In the genomic region with DNA sequence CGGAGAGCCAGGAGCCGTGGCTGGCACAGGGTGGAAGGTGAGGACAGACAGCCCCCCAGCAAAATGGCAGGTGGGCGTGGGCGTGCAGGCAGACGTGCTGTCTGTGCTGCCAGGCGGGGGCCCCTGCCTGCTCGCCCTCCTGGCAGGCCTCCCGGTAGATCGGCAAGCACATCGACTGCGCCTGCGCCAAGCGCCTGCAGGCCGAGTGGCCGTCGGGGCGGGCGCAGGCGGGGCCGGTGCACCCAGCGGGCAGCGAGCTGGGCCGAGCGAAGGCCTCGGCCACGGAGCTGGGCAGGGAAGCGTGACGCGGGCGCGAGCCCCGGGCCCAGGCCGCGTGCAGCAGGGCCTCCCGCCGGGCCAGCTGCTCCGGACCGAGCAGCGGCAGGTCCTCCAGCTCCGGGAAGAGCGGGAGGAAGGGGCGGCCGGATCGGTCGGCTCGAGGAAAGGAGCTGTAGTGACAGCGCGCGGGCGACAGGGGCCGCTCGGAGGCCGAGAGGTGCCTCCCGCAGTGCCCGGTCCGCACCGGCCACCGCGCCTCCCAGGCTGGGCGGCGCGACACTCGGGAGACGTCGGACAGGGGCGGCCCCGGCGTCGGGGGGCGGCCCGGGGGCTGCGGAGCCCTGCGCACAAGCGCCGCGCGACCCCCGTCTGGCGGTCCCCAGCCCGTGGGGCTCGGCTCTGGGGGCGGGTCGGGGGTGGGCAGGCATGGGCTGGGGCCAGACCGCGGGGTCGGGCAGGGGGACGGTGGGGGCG, we compare ENCODE assay signal across 8 cellular contexts. TPM values are rescaled to one million over a fixed set of nuclear protein-coding genes. Genes with fewer than 3 reads are reported as not detected.
DNase-seq lines count a peak whose midpoint lies in the region; ATAC-seq, FAIRE-seq and TF ChIP-seq lines count a peak whose summit lies in the region.

No MANE protein-coding gene starts in this region.

- H3K27ac ChIP-seq in HEK293 (ENCODE audit: extremely low read depth, low read depth, low read length) (peak overlapping the region; percentile 46; the same call in 1 of the 2 replicates), RWPE1 (peak overlapping the region; percentile 60), endothelial cell of umbilical vein (ENCODE audit: insufficient read depth, low read depth, low read length) (no peak overlapping the region), tibial artery (no peak overlapping the region)

- H3K36me3 ChIP-seq in HEK293 (ENCODE audit: control insufficient read depth in 2 of 2, insufficient read depth in 1 of 2, low read length in 2 of 2) (peaks cover 0 to 2% of the 10 kb centered on the region in 2 experiments; a peak in 1 of 3 replicates), endothelial cell of umbilical vein (ENCODE audit: control insufficient read depth in 2 of 2, extremely low read depth in 1 of 2, insufficient read depth in 2 of 2, low read length in 2 of 2) (no peaks in the 10 kb centered on the region), tibial artery (peaks cover 0 to 9% (median under 1%) of the 10 kb centered on the region in 3 donors)

- dilution Hi-C loops in endothelial cell of umbilical vein (cut with MboI; ENCODE audit: extremely low pct_ligation_motif_present, low sequenced_read_pairs): no loop called here

- FAIRE-seq in endothelial cell of umbilical vein (lab: Jason Lieb, UNC): peak; percentile 75

- H3K4me3 ChIP-seq in HEK293 (ENCODE audit: low read depth, low read length) (peak overlapping the region; percentile 27), endothelial cell of umbilical vein (replicated peaks in 1 of 3; ENCODE audit: insufficient read depth in 1 of 3, low read depth in 1 of 3, low read length in 3 of 3) (peak overlapping the region in 1 of 3 experiments; percentile 43), tibial artery (peak overlapping the region; percentile 39 to 54)

- H3K4me1 ChIP-seq in HEK293 (ENCODE audit: control insufficient read depth, insufficient read depth, low read length): 0 out of 2 replicates have a peak, but pooled peaks cover 3% of the 10 kb centered on the region
- H3K4me1 ChIP-seq in endothelial cell of umbilical vein (ENCODE audit: control insufficient read depth, extremely low read depth, insufficient read depth, low read length): no peaks in the 10 kb centered on the region
- H3K4me1 ChIP-seq in tibial artery: peaks cover 0 to 23% (median 16%) of the 10 kb centered on the region in 4 donors

- H3K27me3 ChIP-seq in endothelial cell of umbilical vein (ENCODE audit: control insufficient read depth in 2 of 2, insufficient read depth in 2 of 2, low read length in 2 of 2): no peaks in the 10 kb centered on the region
- H3K27me3 ChIP-seq in tibial artery: peaks cover 0 to 30% of the 10 kb centered on the region in 2 donors

- ATAC-seq in GM19452 (IDR thresholded peaks at IDR 0.05; ENCODE audit: unreplicated experiment) (no peak), GM18861 (IDR thresholded peaks at IDR 0.05; ENCODE audit: unreplicated experiment) (no peak)

- TF ChIP-seq POLR2A in endothelial cell of umbilical vein (IDR thresholded peaks at IDR 0.05; ENCODE audit: low read depth, low read length): no peak

- TF ChIP-seq CTCF in HEK293 (tag by site-specific recombination; IDR thresholded peaks at IDR 0.05) (no peak), RWPE1 (conservative IDR thresholded peaks at IDR 0.05; ENCODE audit: low read depth) (peak; percentile 56), endothelial cell of umbilical vein (IDR thresholded peaks at IDR 0.05; ENCODE audit: extremely low read depth in 1 of 2, insufficient read depth in 1 of 2, low read depth in 1 of 2, low read length in 2 of 2) (peak; percentile 50 to 64), tibial artery (IDR thresholded peaks at IDR 0.05) (peak; percentile 47 to 48)

- peak overlapping the region; percentile 64 for H3K4me2 ChIP-seq in endothelial cell of umbilical vein (ENCODE audit: insufficient read depth, low read length)

- DNase-seq in Ammon's horn (ENCODE audit: low spot score) (peak; percentile 84), RWPE1 (ENCODE audit: low spot score) (peak; percentile 57), endothelial cell of umbilical vein (ENCODE audit: low read depth, low spot score) (peak; percentile 82), lung microvascular endothelial cell (ENCODE audit: low read depth in 2 of 2) (peak; percentile 77 to 89), tibial artery (no peak)

- intact Hi-C loops in endothelial cell of umbilical vein (cut with micrococcal nuclease): loop anchor here (1.0 kb wide), 2 partner anchors 19 to 51 kb away; no protein-coding TSS in a partner anchor
- intact Hi-C loops in tibial artery (cut with DNase I; ENCODE audit: low total_unique reads): no loop called here

- H3K9ac ChIP-seq in endothelial cell of umbilical vein (replicated peaks; ENCODE audit: extremely low read depth, insufficient read depth, low read length): no peak overlapping the region

- no peaks in the 10 kb centered on the region for H3K9me1 ChIP-seq in endothelial cell of umbilical vein (replicated peaks; ENCODE audit: control insufficient read depth, extremely low read depth, insufficient read depth, low read length)

- BruUV-seq in endothelial cell of umbilical vein (replicated peaks; lab: Mats Ljungman, UMichigan): no TSS peak

- H4K20me1 ChIP-seq in endothelial cell of umbilical vein (replicated peaks; ENCODE audit: control insufficient read depth, extremely low read depth, insufficient read depth, low read length): no peaks in the 10 kb centered on the region

- CTCF ChIA-PET in HEK293 (lab: Yijun Ruan, JAX) (interaction anchor here (0.6 to 19.0 kb wide), 20 partner anchors 8 to 522 kb away, joined by 3 to 239 read pairs (median 5); partner anchors contain the start of gene GRIN2C), RWPE1 (lab: Yijun Ruan, JAX) (interaction anchor here (0.7 to 2.7 kb wide), 11 partner anchors 8 to 426 kb away, joined by 3 to 10 read pairs (median 3); no protein-coding TSS in a partner anchor), endothelial cell of umbilical vein (lab: Charles Lee) (interaction anchor here (0.6 to 11.7 kb wide), 25 partner anchors 9 to 132 kb away, joined by 3 to 227 read pairs (median 6); partner anchors contain the start of genes FDXR and GRIN2C)

- no peaks in the 10 kb centered on the region for H3K79me2 ChIP-seq in endothelial cell of umbilical vein (ENCODE audit: control insufficient read depth, insufficient read depth, low read length)

- no peaks in the 10 kb centered on the region for H3K9me3 ChIP-seq in HEK293 (ENCODE audit: control insufficient read depth, insufficient read depth, low read depth, low read length)
- H3K9me3 ChIP-seq in endothelial cell of umbilical vein (replicated peaks; ENCODE audit: control insufficient read depth, insufficient read depth, low read length): no peaks in the 10 kb centered on the region
- no peaks in the 10 kb centered on the region for H3K9me3 ChIP-seq in tibial artery

- peak overlapping the region; percentile 75 for H2AFZ ChIP-seq in endothelial cell of umbilical vein (ENCODE audit: low read depth, low read length)

- POLR2A ChIA-PET in HEK293 (lab: Yijun Ruan, JAX) (interaction anchor here (0.6 to 1.8 kb wide), 9 partner anchors 10 to 284 kb away, joined by 3 to 15 read pairs (median 5); partner anchors contain the start of genes FDXR and NAT9), RWPE1 (lab: Yijun Ruan, JAX; ENCODE audit: low non-redundant PET) (no interaction called here), endothelial cell of umbilical vein (lab: Charles Lee) (interaction anchor here (0.7 to 1.0 kb wide), 2 partner anchors 30 to 115 kb away, joined by 3 to 8 read pairs; partner anchors contain the start of gene FDXR)

TF ChIP-seq in HEK293, 187 proteins besides CTCF, POLR2A, EP300 and RAD21 (continues in another document):
- TF ChIP-seq GLIS2 (tag by site-specific recombination; IDR thresholded peaks at IDR 0.05) (peak; percentile 93), ZNF549 (tag by site-specific recombination; IDR thresholded peaks at IDR 0.05) (no peak), ZNF266 (tag by site-specific recombination; IDR thresholded peaks at IDR 0.05; ENCODE audit: low read depth) (no peak)

TF ChIP-seq in endothelial cell of umbilical vein, 7 proteins besides CTCF, POLR2A, EP300 and RAD21 (continues in another document):
- no peak for TF ChIP-seq FOS (IDR thresholded peaks at IDR 0.05; ENCODE audit: borderline replicate concordance, insufficient read depth, low read length)
- TF ChIP-seq POLR2AphosphoS5 (IDR thresholded peaks at IDR 0.05; ENCODE audit: insufficient read depth, low read depth, low read length): no peak
- no peak for TF ChIP-seq EZH2 (IDR thresholded peaks at IDR 0.05; ENCODE audit: borderline replicate concordance, low read depth, low read length, severe bottlenecking)

RNA-seq across cellular contexts. Expression of gene GRIN2C, which starts 16.9 kb away (rescaled TPM):
- total RNA-seq in endothelial cell of umbilical vein: 0.09 and 0.60 TPM in 2 replicates
- polyA plus RNA-seq in endothelial cell of umbilical vein: 0.03 and 0.04 TPM in 2 replicates
- polyA plus RNA-seq in endothelial cell of umbilical vein (2011; cell fraction: cytosol; rRNA removed): 0.01 TPM in 2 replicates
- polyA plus RNA-seq in endothelial cell of umbilical vein (2011; cell fraction: nucleus; rRNA removed): 0.17 and 0.25 TPM in 2 replicates
- 0.12 and 0.16 TPM in 2 replicates for polyA plus RNA-seq in endothelial cell of umbilical vein (2012)
- polyA minus RNA-seq in endothelial cell of umbilical vein: 0.04 and 0.15 TPM in 2 replicates
- not detected for polyA minus RNA-seq in endothelial cell of umbilical vein (2011; cell fraction: cytosol; rRNA and poly(A)+ RNA removed)
- 0.10 and 0.14 TPM in 2 replicates for polyA minus RNA-seq in endothelial cell of umbilical vein (2011; cell fraction: nucleus; rRNA and poly(A)+ RNA removed)
- total RNA-seq in lung microvascular endothelial cell: under 0.01 TPM in 2 replicates

RNA-seq across cellular contexts. Expression of gene FDXR, which starts 30.0 kb away (rescaled TPM):
- 30.9 and 33.4 TPM in 2 replicates for total RNA-seq in endothelial cell of umbilical vein
- polyA plus RNA-seq in endothelial cell of umbilical vein: 19.7 and 20.4 TPM in 2 replicates
- polyA plus RNA-seq in endothelial cell of umbilical vein (2011; cell fraction: cytosol; rRNA removed): 17.3 and 21.1 TPM in 2 replicates
- 26.4 and 27.8 TPM in 2 replicates for polyA plus RNA-seq in endothelial cell of umbilical vein (2011; cell fraction: nucleus; rRNA removed)
- 29.8 and 35.1 TPM in 2 replicates for polyA plus RNA-seq in endothelial cell of umbilical vein (2012)
- 8.5 and 9.8 TPM in 2 replicates for polyA minus RNA-seq in endothelial cell of umbilical vein
- polyA minus RNA-seq in endothelial cell of umbilical vein (2011; cell fraction: cytosol; rRNA and poly(A)+ RNA removed): 10.9 TPM
- polyA minus RNA-seq in endothelial cell of umbilical vein (2011; cell fraction: nucleus; rRNA and poly(A)+ RNA removed): 6.6 and 8.8 TPM in 2 replicates
- 12.9 and 41.2 TPM in 2 replicates for total RNA-seq in lung microvascular endothelial cell

RNA-seq across cellular contexts. Expression of gene FADS6, which starts 50.7 kb away (rescaled TPM):
- total RNA-seq in endothelial cell of umbilical vein: not detected in 2 replicates
- polyA plus RNA-seq in endothelial cell of umbilical vein: not detected in 2 replicates
- polyA plus RNA-seq in endothelial cell of umbilical vein (2011; cell fraction: cytosol; rRNA removed): not detected in 2 replicates
- polyA plus RNA-seq in endothelial cell of umbilical vein (2011; cell fraction: nucleus; rRNA removed): not detected in 2 replicates
- not detected in 2 replicates for polyA plus RNA-seq in endothelial cell of umbilical vein (2012)
- not detected in 2 replicates for polyA minus RNA-seq in endothelial cell of umbilical vein
- not detected for polyA minus RNA-seq in endothelial cell of umbilical vein (2011; cell fraction: cytosol; rRNA and poly(A)+ RNA removed)
- polyA minus RNA-seq in endothelial cell of umbilical vein (2011; cell fraction: nucleus; rRNA and poly(A)+ RNA removed): not detected in 2 replicates
- total RNA-seq in lung microvascular endothelial cell: not detected in 2 replicates

Comparison
In these comparisons a context has a peak if more than half of its experiments do, and no peak if none do; other contexts are left out.
1. DNase-seq: peak in Ammon's horn (single experiment), RWPE1 (single experiment), endothelial cell of umbilical vein (single experiment) and lung microvascular endothelial cell (2 of 2); none in tibial artery (0 of 2).
2. H3K27ac ChIP-seq: peak in HEK293 (single experiment) and RWPE1 (single experiment); none in endothelial cell of umbilical vein (single experiment) and tibial artery (0 of 2).